Comparison of ENCODE assay signal across 19 cellular contexts in genomic region chr7:91243591-91244368, GRCh38. TPM values are rescaled to one million over a fixed set of nuclear protein-coding genes. Genes with fewer than 3 reads are reported as not detected.
DNase-seq lines count a peak whose midpoint lies in the region; FAIRE-seq and TF ChIP-seq lines count a peak whose summit lies in the region.
"Had no signal": no experiment of that assay in that cellular context is flagged by ENCODE, and none has a peak within 500 bp of the region (broad histone marks: within the 10 kb centered on the region; RNA-seq: fewer than 3 reads in every experiment).

No MANE protein-coding gene starts in this region.

- no peak overlapping the region for H3K27ac ChIP-seq in small intestine (ENCODE audit: low read depth in 1 of 2, low read length in 1 of 2)
- H3K27ac ChIP-seq: HL-60, sigmoid colon, uterus had no signal

- TF ChIP-seq CTCF in AG10803 (conservative IDR thresholded peaks at IDR 0.05; ENCODE audit: low read length) = no peak
- TF ChIP-seq CTCF in fibroblast of the aortic adventitia (IDR thresholded peaks at IDR 0.05; ENCODE audit: insufficient read depth, low read length) = no peak

- FAIRE-seq in H54 (lab: Jason Lieb, UNC) (no peak), small intestine (lab: Jason Lieb, UNC) (no peak)

- H3K36me3 ChIP-seq in small intestine (ENCODE audit: control insufficient read depth in 2 of 2, insufficient read depth in 2 of 2, low read length in 2 of 2) = no peaks in the 10 kb centered on the region
- H3K36me3 ChIP-seq: sigmoid colon, uterus had no signal

- WGBS in small intestine, 3 donors = 71 to 76% (median 74%) methylated on average over 7 of the region's 7 CpGs

- H3K27me3 ChIP-seq in small intestine (ENCODE audit: control insufficient read depth in 2 of 2, insufficient read depth in 2 of 2, low read length in 2 of 2) = no peaks in the 10 kb centered on the region
- H3K27me3 ChIP-seq: sigmoid colon, uterus had no signal

- TF ChIP-seq POLR2A in H54 (IDR thresholded peaks at IDR 0.05; ENCODE audit: low read depth, low read length) = no peak

- H3K4me3 ChIP-seq in AG10803 (ENCODE audit: low read length) = peak overlapping the region; percentile 14; the same call in 1 of the 2 replicates
- no peak overlapping the region for H3K4me3 ChIP-seq in fibroblast of the aortic adventitia (ENCODE audit: low read depth, low read length)
- no peak overlapping the region for H3K4me3 ChIP-seq in small intestine (ENCODE audit: low read depth in 1 of 2, low read length in 2 of 2)
- H3K4me3 ChIP-seq: sigmoid colon, uterus had no signal

- DNase-seq in AG10803 (ENCODE audit: low read depth) = peak; percentile 65
- peak; percentile 39 for DNase-seq in GM03348 (ENCODE audit: low spot score)
- peak; percentile 32 for DNase-seq in RPMI7951 (ENCODE audit: low read depth)
- DNase-seq in fibroblast of the aortic adventitia (ENCODE audit: low read depth) = peak; percentile 26
- DNase-seq in H54 (ENCODE audit: insufficient read length, low spot score) = no peak
- no peak for DNase-seq in small intestine
- DNase-seq in Kasumi-1 (lab: John Stamatoyannopoulos, UW) = no peak
- no peak for DNase-seq in T-helper 1 cell
- DNase-seq: activated CD4-positive, CD25-positive, alpha-beta regulatory T cell; central memory CD4-positive, alpha-beta T cell; effector memory CD4-positive, alpha-beta T cell; foreskin melanocyte; KBM-7; NCI-H1048; sigmoid colon; stimulated activated CD4-positive, alpha-beta T cell treated with anti-CD3 and anti-CD28 coated beads, Interleukin-2, amount 100 ng/mL, for 48 hours; T-helper 2 cell; uterus had no signal

- no peaks in the 10 kb centered on the region for H3K4me1 ChIP-seq in small intestine (ENCODE audit: control insufficient read depth in 2 of 2, insufficient read depth in 1 of 2, low read depth in 1 of 2, low read length in 1 of 2)
- H3K4me1 ChIP-seq: sigmoid colon, uterus had no signal

- H3K9me3 ChIP-seq in small intestine (ENCODE audit: control insufficient read depth, low read depth) = no peaks in the 10 kb centered on the region
- H3K9me3 ChIP-seq: sigmoid colon, uterus had no signal

RNA-seq across cellular contexts. Expression of gene FZD1, which starts 20.5 kb away (rescaled TPM):
- 10.1 and 13.9 TPM in 2 replicates for total RNA-seq in RPMI7951 (2014; rRNA removed; shearing (Covaris generic))
- total RNA-seq in fibroblast of the aortic adventitia (ENCODE audit: low replicate concordance) = 11.8 and 28.7 TPM in 2 replicates
- 1 to 10 TPM; 1.8 to 4.9 (median 1.9) TPM for polyA plus RNA-seq in small intestine

Comparison
In these comparisons a context has a peak if more than half of its experiments do, and no peak if none do; other contexts are left out.
1. DNase-seq: peak in AG10803 (single experiment), GM03348 (single experiment), RPMI7951 (single experiment) and fibroblast of the aortic adventitia (single experiment); none in H54 (single experiment), small intestine (single experiment), Kasumi-1 (0 of 2) and T-helper 1 cell (0 of 5).